In genomic region chr2:113166187-113166645, GRCh38 we compare ENCODE assay signal across 1 cellular context.
TF ChIP-seq lines count a peak whose summit lies in the region.

No MANE protein-coding gene starts in this region.

TF ChIP-seq in HepG2, 621 proteins besides CTCF, POLR2A, EP300 and RAD21 (continues in another document):
- TF ChIP-seq ZNF580 (CRISPR knock-in tag; IDR thresholded peaks at IDR 0.05; ENCODE audit: borderline replicate concordance, low read depth) (peak; percentile 70; the same call in 1 of the 2 replicates), FOXA1 (IDR thresholded peaks at IDR 0.05) (no peak), FOXA1 (CRISPR knock-in tag; IDR thresholded peaks at IDR 0.05) (0 out of 2 replicates have a peak, but pooled peaks have one; percentile 25), PRPF4 (IDR thresholded peaks at IDR 0.05; ENCODE audit: low read depth, low read length, poor library complexity, severe bottlenecking) (no peak), ATAD3A (CRISPR knock-in tag; IDR thresholded peaks at IDR 0.05) (no peak), POGZ (CRISPR knock-in tag; IDR thresholded peaks at IDR 0.05) (0 out of 2 replicates have a peak, but pooled peaks have one; percentile 15), MXD1 (CRISPR knock-in tag; IDR thresholded peaks at IDR 0.05) (no peak), HMG20A (CRISPR knock-in tag; IDR thresholded peaks at IDR 0.05; ENCODE audit: borderline replicate concordance) (peak; percentile 83; the same call in 1 of the 2 replicates), ZBTB40 (IDR thresholded peaks at IDR 0.05) (peak; percentile 81), ZBTB40 (CRISPR knock-in tag; IDR thresholded peaks at IDR 0.05) (peak; percentile 91), ZNF136 (CRISPR knock-in tag; IDR thresholded peaks at IDR 0.05; ENCODE audit: low read depth) (no peak), KAT7 (CRISPR knock-in tag; IDR thresholded peaks at IDR 0.05; ENCODE audit: borderline replicate concordance) (0 out of 2 replicates have a peak, but pooled peaks have one; percentile 29), IRF2 (CRISPR knock-in tag; IDR thresholded peaks at IDR 0.05) (0 out of 2 replicates have a peak, but pooled peaks have one; percentile 5), NR2C2 (CRISPR knock-in tag; IDR thresholded peaks at IDR 0.05; ENCODE audit: borderline replicate concordance) (peak; percentile 50; the same call in 1 of the 2 replicates), ZBTB49 (CRISPR knock-in tag; IDR thresholded peaks at IDR 0.05; ENCODE audit: borderline replicate concordance) (no peak), ZGPAT (CRISPR knock-in tag; IDR thresholded peaks at IDR 0.05) (peak; percentile 27), ZNF281 (CRISPR knock-in tag; IDR thresholded peaks at IDR 0.05; ENCODE audit: borderline replicate concordance) (no peak), ZBTB20 (CRISPR knock-in tag; IDR thresholded peaks at IDR 0.05; ENCODE audit: borderline replicate concordance, low read depth) (no peak), PHB2 (IDR thresholded peaks at IDR 0.05; ENCODE audit: partially characterized antibody) (no peak), FUBP1 (CRISPR knock-in tag; IDR thresholded peaks at IDR 0.05; ENCODE audit: borderline replicate concordance) (no peak), ZNF564 (CRISPR knock-in tag; IDR thresholded peaks at IDR 0.05) (peak; percentile 37; the same call in 1 of the 2 replicates), ADNP (CRISPR knock-in tag; IDR thresholded peaks at IDR 0.05) (no peak), MED1 (CRISPR knock-in tag; IDR thresholded peaks at IDR 0.05) (peak; percentile 36; the same call in 1 of the 2 replicates), ZBTB43 (CRISPR knock-in tag; conservative IDR thresholded peaks at IDR 0.05) (0 out of 2 replicates have a peak, but pooled peaks have one; percentile 35), ZNF609 (CRISPR knock-in tag; IDR thresholded peaks at IDR 0.05; ENCODE audit: borderline replicate concordance) (peak; percentile 19; the same call in 1 of the 2 replicates), TBX2 (CRISPR knock-in tag; IDR thresholded peaks at IDR 0.05; ENCODE audit: borderline replicate concordance) (0 out of 2 replicates have a peak, but pooled peaks have one; percentile 28), SOX5 (CRISPR knock-in tag; IDR thresholded peaks at IDR 0.05; ENCODE audit: borderline replicate concordance) (peak; percentile 58)
